Comparison of ENCODE assay signal across 18 cellular contexts in genomic region chr1:35887508-35887907, GRCh38. TPM values are rescaled to one million over a fixed set of nuclear protein-coding genes. Genes with fewer than 3 reads are reported as not detected.
DNase-seq lines count a peak whose midpoint lies in the region; ATAC-seq and TF ChIP-seq lines count a peak whose summit lies in the region.
"Had no signal": no experiment of that assay in that cellular context is flagged by ENCODE, and none has a peak within 500 bp of the region (broad histone marks: within the 10 kb centered on the region; RNA-seq: fewer than 3 reads in every experiment).

No MANE protein-coding gene starts in this region.

- H3K9me3 Mint-ChIP-seq in WTC11, result no peaks in the 10 kb centered on the region
- H3K9me3 Mint-ChIP-seq: T-helper 1 cell treated with Interleukin-12 subunit alpha and Interleukin-12 subunit beta and Interleukin-4 antibody, amounts not matched to agents 30 μg/mL and 1 μg/mL, for 36 hours had no signal

- H3K4me2 ChIP-seq in mesendoderm (ENCODE audit: low read length), result peak overlapping the region; percentile 61

- no peak overlapping the region for H3K4ac ChIP-seq in mesendoderm (ENCODE audit: low read depth, low read length)

- H3K27ac ChIP-seq in cardiac muscle cell (peak overlapping the region; percentile 71), heart left ventricle (no peak overlapping the region), mesendoderm (ENCODE audit: low read depth, low read length) (peak overlapping the region; percentile 16), right lobe of liver (no peak overlapping the region), breast epithelium (no peak overlapping the region)
- H3K27ac ChIP-seq: GM23248, tibial artery had no signal

- ATAC-seq in heart left ventricle, result no peak
- ATAC-seq in WTC11, result no peak
- no peak for ATAC-seq in right lobe of liver
- ATAC-seq in GM19324 (IDR thresholded peaks at IDR 0.05; ENCODE audit: low FRiP score, unreplicated experiment), result no peak
- ATAC-seq in GM18517 (IDR thresholded peaks at IDR 0.05; ENCODE audit: unreplicated experiment), result no peak
- ATAC-seq: left lung had no signal

- H3K27ac Mint-ChIP-seq in WTC11, result 0 out of 2 replicates have a peak overlapping the region, but pooled peaks have one; percentile 98
- H3K27ac Mint-ChIP-seq: T-helper 1 cell treated with Interleukin-12 subunit alpha and Interleukin-12 subunit beta and Interleukin-4 antibody, amounts not matched to agents 30 μg/mL and 1 μg/mL, for 36 hours had no signal

- no peak overlapping the region for H4K5ac ChIP-seq in mesendoderm (ENCODE audit: low read length)

- H3K4me3 Mint-ChIP-seq in WTC11, result peak overlapping the region; percentile 67
- H3K4me3 Mint-ChIP-seq: T-helper 1 cell treated with Interleukin-12 subunit alpha and Interleukin-12 subunit beta and Interleukin-4 antibody, amounts not matched to agents 30 μg/mL and 1 μg/mL, for 36 hours had no signal

- H3K4me3 ChIP-seq in cardiac muscle cell, result no peak overlapping the region
- no peak overlapping the region for H3K4me3 ChIP-seq in heart left ventricle
- no peak overlapping the region for H3K4me3 ChIP-seq in mesendoderm (ENCODE audit: low read length)
- no peak overlapping the region for H3K4me3 ChIP-seq in right lobe of liver
- H3K4me3 ChIP-seq in breast epithelium, result no peak overlapping the region
- H3K4me3 ChIP-seq: GM23248, left lung, tibial artery had no signal

- H2BK120ac ChIP-seq in mesendoderm (ENCODE audit: low read depth, low read length), result no peak overlapping the region

- peaks cover 46% of the 10 kb centered on the region for H3K4me1 Mint-ChIP-seq in WTC11

- H2AK5ac ChIP-seq in mesendoderm (ENCODE audit: low read length), result peak overlapping the region; percentile 60

- WGBS in heart left ventricle, 4 donors, result 77 to 82% (median 80%) methylated on average over 2 of the region's 2 CpGs
- WGBS in mesendoderm (ENCODE audit: extremely low coverage, insufficient coverage, low lambda C conversion rate), result no CpG with 5 or more reads among the region's 2 CpGs
- 92% methylated on average over 2 of the region's 2 CpGs for WGBS in right lobe of liver (ENCODE audit: insufficient coverage, low coverage, low lambda C conversion rate, missing lambda C conversion rate)

- peak overlapping the region; percentile 86 for H3K56ac ChIP-seq in mesendoderm (ENCODE audit: low read length)

- peaks cover 40% of the 10 kb centered on the region for H3K4me1 ChIP-seq in cardiac muscle cell (ENCODE audit: low read depth)
- H3K4me1 ChIP-seq in heart left ventricle, result peaks cover 0 to 47% (median 18%) of the 10 kb centered on the region in 12 donors
- peaks cover 25% of the 10 kb centered on the region for H3K4me1 ChIP-seq in mesendoderm (ENCODE audit: control insufficient read depth, low read depth, low read length)
- no peaks in the 10 kb centered on the region for H3K4me1 ChIP-seq in right lobe of liver
- peaks cover 0 to 7% of the 10 kb centered on the region in 2 donors for H3K4me1 ChIP-seq in breast epithelium

- H2BK5ac ChIP-seq in mesendoderm (ENCODE audit: low read length), result peak overlapping the region; percentile 20

- peak overlapping the region; percentile 65 for H3K9ac ChIP-seq in mesendoderm (ENCODE audit: low read length)
- H3K9ac ChIP-seq: GM23248 had no signal

- intact Hi-C loops in heart left ventricle (cut with DNase I), result loop anchor here in 2 of 10 donors (5.0 to 10.0 kb wide), 2 partner anchors 40 to 197 kb away; partner anchors contain the start of genes ADPRS (in 1 of the 2) and TEKT2 (in 1 of the 2)
- intact Hi-C loops in right lobe of liver (cut with DNase I), result no loop called here
- intact Hi-C loops in breast epithelium (cut with DNase I; ENCODE audit: low total_unique reads), result no loop called here

- H2BK15ac ChIP-seq in mesendoderm (replicated peaks; ENCODE audit: low read depth), result no peak overlapping the region

- H4K8ac ChIP-seq in mesendoderm (ENCODE audit: low read depth, low read length), result no peak overlapping the region

- H3K27me3 Mint-ChIP-seq in WTC11 (ENCODE audit: low read depth), result no peaks in the 10 kb centered on the region

- TF ChIP-seq POLR2A in heart left ventricle (IDR thresholded peaks at IDR 0.05), result no peak
- TF ChIP-seq POLR2A in right lobe of liver (IDR thresholded peaks at IDR 0.05), result no peak
- no peak for TF ChIP-seq POLR2A in breast epithelium (IDR thresholded peaks at IDR 0.05)

- CTCF ChIA-PET in WTC11 (lab: Charles Lee), result interaction anchor here (0.6 to 1.9 kb wide), 4 partner anchors 38 to 172 kb away, joined by 3 to 5 read pairs (median 4); partner anchors contain the start of genes AGO3 and CLSPN

- H3K9me3 ChIP-seq in cardiac muscle cell (ENCODE audit: low read depth) (no peaks in the 10 kb centered on the region), heart left ventricle (no peaks in the 10 kb centered on the region), right lobe of liver (no peaks in the 10 kb centered on the region), breast epithelium (no peaks in the 10 kb centered on the region)
- H3K9me3 ChIP-seq: left lung, tibial artery had no signal

- POLR2A ChIA-PET in WTC11 (lab: Charles Lee), result interaction anchor here (0.5 to 1.7 kb wide), 2 partner anchors 9 to 1677 kb away, joined by 3 to 4 read pairs; no protein-coding TSS in a partner anchor

- peaks cover 52% of the 10 kb centered on the region for H3K79me2 ChIP-seq in mesendoderm (ENCODE audit: control insufficient read depth, insufficient read depth, low read length)

- H3K36me3 ChIP-seq in cardiac muscle cell (peaks cover 12% of the 10 kb centered on the region), heart left ventricle (peaks cover 0 to 43% (median 34%) of the 10 kb centered on the region in 9 donors), mesendoderm (ENCODE audit: control insufficient read depth, insufficient read depth, low read length) (peaks cover 2% of the 10 kb centered on the region), right lobe of liver (peaks cover 0 to 7% (median 3%) of the 10 kb centered on the region in 4 donors), breast epithelium (no peaks in the 10 kb centered on the region)

- H3K18ac ChIP-seq in mesendoderm (ENCODE audit: low read length), result peak overlapping the region; percentile 69

- peaks cover 33% of the 10 kb centered on the region for H3K36me3 Mint-ChIP-seq in WTC11

- TF ChIP-seq CTCF in cardiac muscle cell (IDR thresholded peaks at IDR 0.05; ENCODE audit: low read depth, low read length) (no peak), heart left ventricle (IDR thresholded peaks at IDR 0.05) (no peak), WTC11 (IDR thresholded peaks at IDR 0.05) (no peak), right lobe of liver (IDR thresholded peaks at IDR 0.05) (no peak), breast epithelium (IDR thresholded peaks at IDR 0.05) (no peak)

- peaks cover 13% of the 10 kb centered on the region for H3K79me1 ChIP-seq in mesendoderm (ENCODE audit: low read length)

- H3K27me3 ChIP-seq in cardiac muscle cell, result no peaks in the 10 kb centered on the region
- H3K27me3 ChIP-seq in heart left ventricle, result no peaks in the 10 kb centered on the region
- H3K27me3 ChIP-seq in mesendoderm (ENCODE audit: insufficient read depth, low read length, poor library complexity), result no peaks in the 10 kb centered on the region
- H3K27me3 ChIP-seq in right lobe of liver, result no peaks in the 10 kb centered on the region
- no peaks in the 10 kb centered on the region for H3K27me3 ChIP-seq in breast epithelium
- H3K27me3 ChIP-seq: left lung, tibial artery had no signal

- H3K23ac ChIP-seq in mesendoderm (ENCODE audit: low read length), result no peak overlapping the region

- DNase-seq in cardiac muscle cell (ENCODE audit: low read depth in 1 of 2, low spot score in 1 of 2), result no peak
- no peak for DNase-seq in heart left ventricle
- no peak for DNase-seq in WTC11 (ENCODE audit: low spot score)
- no peak for DNase-seq in mesendoderm
- DNase-seq in right lobe of liver, result no peak
- DNase-seq in breast epithelium (ENCODE audit: low spot score in 2 of 2), result no peak
- DNase-seq: activated CD4-positive, alpha-beta T cell treated with anti-CD3 and anti-CD28 coated beads for 48 hours; aorta; cortex of kidney; GM23248; hippocampal formation; left lung; NCI-H2107; stimulated activated CD4-positive, alpha-beta T cell treated with anti-CD3 and anti-CD28 coated beads, Interleukin-1b, Interleukin-23, amount 100 ng/mL, for 48 hours; tibial artery had no signal

TF ChIP-seq in WTC11, 78 proteins besides CTCF, POLR2A, EP300 and RAD21:
- TF ChIP-seq ZNF671 (CRISPR knock-in tag; IDR thresholded peaks at IDR 0.05), result no peak

RNA-seq across cellular contexts. Expression of gene AGO1, which starts 4.5 kb away (rescaled TPM):
- total RNA-seq in cardiac muscle cell, result 18.9 and 19.1 TPM in 2 replicates
- polyA plus RNA-seq in cardiac muscle cell, result 9.6 and 10.1 TPM in 2 replicates
- total RNA-seq in heart left ventricle, result 10 to 100 TPM; 16.8 to 27.0 (median 20.7) TPM
- 1 to 10 TPM; 3.0 to 6.2 TPM for polyA plus RNA-seq in heart left ventricle
- 77.8 to 81.8 TPM (median 80.6 TPM) in 3 replicates for total RNA-seq in WTC11 (2021)
- 24.9 TPM for polyA plus RNA-seq in mesendoderm (2013, experiment 1 of 2)
- polyA plus RNA-seq in mesendoderm (2013, experiment 2 of 2), result 24.4 TPM
- total RNA-seq in right lobe of liver, result 10 to 100 TPM in 5 of 6 experiments, 1 to 10 TPM in 1; 8.7 to 11.2 (median 10.5) TPM
- total RNA-seq in breast epithelium, result 10 to 100 TPM; 22.3 to 26.1 (median 23.4) TPM

RNA-seq across cellular contexts. Expression of gene AGO3, which starts 43.4 kb away (rescaled TPM):
- 17.2 and 30.3 TPM in 2 replicates for total RNA-seq in cardiac muscle cell
- polyA plus RNA-seq in cardiac muscle cell, result 10.7 and 20.8 TPM in 2 replicates
- 10 to 100 TPM in 7 of 9 donors, 1 to 10 TPM in 2; 8.6 to 18.8 (median 14.7) TPM for total RNA-seq in heart left ventricle
- polyA plus RNA-seq in heart left ventricle, result 1 to 10 TPM; 2.8 to 4.4 TPM
- total RNA-seq in WTC11 (2021), result 26.8 to 30.7 TPM (median 27.0 TPM) in 3 replicates
- polyA plus RNA-seq in mesendoderm (2013, experiment 1 of 2), result 11.5 TPM
- polyA plus RNA-seq in mesendoderm (2013, experiment 2 of 2), result 10.2 TPM
- 10 to 100 TPM in 5 of 6 experiments, 1 to 10 TPM in 1; 7.0 to 16.2 (median 13.1) TPM for total RNA-seq in right lobe of liver
- 10 to 100 TPM; 28.2 TPM for total RNA-seq in breast epithelium

Comparison
In these comparisons a context has a peak if more than half of its experiments do, and no peak if none do; other contexts are left out.
1. H3K27ac ChIP-seq: peak in cardiac muscle cell (single experiment) and mesendoderm (single experiment); none in heart left ventricle (0 of 12), right lobe of liver (0 of 3) and breast epithelium (0 of 2).